Comparison of ENCODE assay signal across 1 cellular context in the genomic region with DNA sequence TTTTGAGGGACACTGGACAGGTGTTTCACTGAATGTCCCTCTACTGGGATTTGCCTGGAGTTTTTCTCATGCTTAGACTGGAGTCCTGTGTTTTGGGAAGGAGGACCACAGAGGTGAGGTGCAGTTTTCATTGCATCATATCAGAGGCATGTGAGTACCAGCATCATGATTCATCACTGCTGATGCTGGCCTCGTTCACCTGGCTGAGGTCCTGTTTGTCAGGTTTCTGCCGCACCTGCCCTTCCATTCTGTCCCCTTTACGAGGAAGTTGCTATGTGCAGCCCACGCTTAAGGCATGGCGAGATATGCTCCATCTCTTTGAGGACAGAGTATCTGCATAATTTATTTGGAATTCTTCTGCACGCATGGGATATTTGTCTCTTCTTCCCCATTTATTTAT.
TF ChIP-seq lines count a peak whose summit lies in the region.

No MANE protein-coding gene starts in this region.

TF ChIP-seq in GM23338, 12 proteins besides CTCF, POLR2A, EP300 and RAD21 (continued from another document):
- TF ChIP-seq, protein P1, sequence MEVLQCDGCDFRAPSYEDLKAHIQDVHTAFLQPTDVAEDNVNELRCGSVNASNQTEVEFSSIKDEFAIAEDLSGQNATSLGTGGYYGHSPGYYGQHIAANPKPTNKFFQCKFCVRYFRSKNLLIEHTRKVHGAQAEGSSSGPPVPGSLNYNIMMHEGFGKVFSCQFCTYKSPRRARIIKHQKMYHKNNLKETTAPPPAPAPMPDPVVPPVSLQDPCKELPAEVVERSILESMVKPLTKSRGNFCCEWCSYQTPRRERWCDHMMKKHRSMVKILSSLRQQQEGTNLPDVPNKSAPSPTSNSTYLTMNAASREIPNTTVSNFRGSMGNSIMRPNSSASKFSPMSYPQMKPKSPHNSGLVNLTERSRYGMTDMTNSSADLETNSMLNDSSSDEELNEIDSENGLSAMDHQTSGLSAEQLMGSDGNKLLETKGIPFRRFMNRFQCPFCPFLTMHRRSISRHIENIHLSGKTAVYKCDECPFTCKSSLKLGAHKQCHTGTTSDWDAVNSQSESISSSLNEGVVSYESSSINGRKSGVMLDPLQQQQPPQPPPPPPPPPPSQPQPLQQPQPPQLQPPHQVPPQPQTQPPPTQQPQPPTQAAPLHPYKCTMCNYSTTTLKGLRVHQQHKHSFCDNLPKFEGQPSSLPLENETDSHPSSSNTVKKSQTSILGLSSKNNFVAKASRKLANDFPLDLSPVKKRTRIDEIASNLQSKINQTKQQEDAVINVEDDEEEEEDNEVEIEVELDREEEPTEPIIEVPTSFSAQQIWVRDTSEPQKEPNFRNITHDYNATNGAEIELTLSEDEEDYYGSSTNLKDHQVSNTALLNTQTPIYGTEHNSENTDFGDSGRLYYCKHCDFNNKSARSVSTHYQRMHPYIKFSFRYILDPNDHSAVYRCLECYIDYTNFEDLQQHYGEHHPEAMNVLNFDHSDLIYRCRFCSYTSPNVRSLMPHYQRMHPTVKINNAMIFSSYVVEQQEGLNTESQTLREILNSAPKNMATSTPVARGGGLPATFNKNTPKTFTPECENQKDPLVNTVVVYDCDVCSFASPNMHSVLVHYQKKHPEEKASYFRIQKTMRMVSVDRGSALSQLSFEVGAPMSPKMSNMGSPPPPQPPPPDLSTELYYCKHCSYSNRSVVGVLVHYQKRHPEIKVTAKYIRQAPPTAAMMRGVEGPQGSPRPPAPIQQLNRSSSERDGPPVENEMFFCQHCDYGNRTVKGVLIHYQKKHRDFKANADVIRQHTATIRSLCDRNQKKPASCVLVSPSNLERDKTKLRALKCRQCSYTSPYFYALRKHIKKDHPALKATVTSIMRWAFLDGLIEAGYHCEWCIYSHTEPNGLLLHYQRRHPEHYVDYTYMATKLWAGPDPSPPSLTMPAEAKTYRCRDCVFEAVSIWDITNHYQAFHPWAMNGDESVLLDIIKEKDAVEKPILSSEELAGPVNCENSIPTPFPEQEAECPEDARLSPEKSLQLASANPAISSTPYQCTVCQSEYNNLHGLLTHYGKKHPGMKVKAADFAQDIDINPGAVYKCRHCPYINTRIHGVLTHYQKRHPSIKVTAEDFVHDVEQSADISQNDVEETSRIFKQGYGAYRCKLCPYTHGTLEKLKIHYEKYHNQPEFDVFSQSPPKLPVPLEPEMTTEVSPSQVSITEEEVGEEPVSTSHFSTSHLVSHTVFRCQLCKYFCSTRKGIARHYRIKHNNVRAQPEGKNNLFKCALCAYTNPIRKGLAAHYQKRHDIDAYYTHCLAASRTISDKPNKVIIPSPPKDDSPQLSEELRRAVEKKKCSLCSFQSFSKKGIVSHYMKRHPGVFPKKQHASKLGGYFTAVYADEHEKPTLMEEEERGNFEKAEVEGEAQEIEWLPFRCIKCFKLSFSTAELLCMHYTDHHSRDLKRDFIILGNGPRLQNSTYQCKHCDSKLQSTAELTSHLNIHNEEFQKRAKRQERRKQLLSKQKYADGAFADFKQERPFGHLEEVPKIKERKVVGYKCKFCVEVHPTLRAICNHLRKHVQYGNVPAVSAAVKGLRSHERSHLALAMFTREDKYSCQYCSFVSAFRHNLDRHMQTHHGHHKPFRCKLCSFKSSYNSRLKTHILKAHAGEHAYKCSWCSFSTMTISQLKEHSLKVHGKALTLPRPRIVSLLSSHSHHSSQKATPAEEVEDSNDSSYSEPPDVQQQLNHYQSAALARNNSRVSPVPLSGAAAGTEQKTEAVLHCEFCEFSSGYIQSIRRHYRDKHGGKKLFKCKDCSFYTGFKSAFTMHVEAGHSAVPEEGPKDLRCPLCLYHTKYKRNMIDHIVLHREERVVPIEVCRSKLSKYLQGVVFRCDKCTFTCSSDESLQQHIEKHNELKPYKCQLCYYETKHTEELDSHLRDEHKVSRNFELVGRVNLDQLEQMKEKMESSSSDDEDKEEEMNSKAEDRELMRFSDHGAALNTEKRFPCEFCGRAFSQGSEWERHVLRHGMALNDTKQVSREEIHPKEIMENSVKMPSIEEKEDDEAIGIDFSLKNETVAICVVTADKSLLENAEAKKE (CRISPR knock-in tag; IDR thresholded peaks at IDR 0.05), result no peak
- no peak for TF ChIP-seq POLR2AphosphoS5 (IDR thresholded peaks at IDR 0.05; ENCODE audit: low read depth)
- no peak for TF ChIP-seq NANOG (IDR thresholded peaks at IDR 0.05; ENCODE audit: borderline replicate concordance)
